ENCODE assay signal across 15 cellular contexts in genomic region chr5:90606539-90606938, GRCh38. TPM values are rescaled to one million over a fixed set of nuclear protein-coding genes. Genes with fewer than 3 reads are reported as not detected.
DNase-seq lines count a peak whose midpoint lies in the region; ATAC-seq, FAIRE-seq and TF ChIP-seq lines count a peak whose summit lies in the region.
"Had no signal": no experiment of that assay in that cellular context is flagged by ENCODE, and none has a peak within 500 bp of the region (broad histone marks: within the 10 kb centered on the region; RNA-seq: fewer than 3 reads in every experiment).

No MANE protein-coding gene starts in this region.

- no peak overlapping the region for H3K4me2 ChIP-seq in GM23248 (ENCODE audit: unreplicated experiment)

- no peaks in the 10 kb centered on the region for H3K4me1 ChIP-seq in pancreas
- H3K4me1 ChIP-seq in GM23248 (ENCODE audit: insufficient read depth) = no peaks in the 10 kb centered on the region

- intact Hi-C loops in pancreas (cut with DNase I) = no loop called here

- in situ Hi-C loops in GM23248 (cut with MboI) = loop anchor here (10.0 kb wide), 1 partner anchor 172 kb away; no protein-coding TSS in a partner anchor

- no peaks in the 10 kb centered on the region for H4K20me1 ChIP-seq in GM23248 (ENCODE audit: insufficient read depth)

- H3K9ac ChIP-seq in GM23248 = no peak overlapping the region

- ATAC-seq in pancreas (no peak), GM19035 (IDR thresholded peaks at IDR 0.05; ENCODE audit: unreplicated experiment) (no peak)
- ATAC-seq: activated naive CD4-positive, alpha-beta T cell treated with anti-CD3 and anti-CD28 coated beads, Interleukin-2, amount 50 U/mL, for 72 hours had no signal

- H3K27me3 ChIP-seq in pancreas = no peaks in the 10 kb centered on the region
- H3K27me3 ChIP-seq in GM23248 (replicated peaks; ENCODE audit: insufficient read depth) = no peaks in the 10 kb centered on the region
- H3K27me3 ChIP-seq: neutrophil had no signal

- H3K9me3 ChIP-seq in pancreas (no peaks in the 10 kb centered on the region), GM23248 (ENCODE audit: low read depth) (no peaks in the 10 kb centered on the region)
- H3K9me3 ChIP-seq: neutrophil had no signal

- no peak overlapping the region for H2AFZ ChIP-seq in GM23248

- H3K27ac ChIP-seq in pancreas (no peak overlapping the region), GM23248 (no peak overlapping the region)
- H3K27ac ChIP-seq: neutrophil had no signal

- no peaks in the 10 kb centered on the region for H3K79me2 ChIP-seq in GM23248 (ENCODE audit: insufficient read depth)

- FAIRE-seq in pancreas (lab: Jason Lieb, UNC) = no peak

- no peaks in the 10 kb centered on the region for H3F3A ChIP-seq in GM23248 (ENCODE audit: insufficient read depth)

- H3K4me3 ChIP-seq in AG09309 (ENCODE audit: control insufficient read depth, low read depth, low read length) (no peak overlapping the region), fibroblast of pulmonary artery (replicated peaks; ENCODE audit: low read depth, low read length) (no peak overlapping the region), pancreas (no peak overlapping the region), GM23248 (no peak overlapping the region)

- H3K36me3 ChIP-seq in pancreas = no peaks in the 10 kb centered on the region
- no peaks in the 10 kb centered on the region for H3K36me3 ChIP-seq in GM23248 (ENCODE audit: low read depth)
- H3K36me3 ChIP-seq: neutrophil had no signal

- TF ChIP-seq CTCF in AG09309 (IDR thresholded peaks at IDR 0.05; ENCODE audit: control insufficient read depth, insufficient read depth, low read depth, low read length, missing control alignments) (peak; percentile 28), GM12873 (IDR thresholded peaks at IDR 0.05; ENCODE audit: insufficient read depth, low read depth, low read length, missing control alignments) (peak; percentile 57), fibroblast of pulmonary artery (IDR thresholded peaks at IDR 0.05; ENCODE audit: low read length, missing control alignments) (peak; percentile 4), pancreas (IDR thresholded peaks at IDR 0.05) (peak in 2 of 4 donors; percentile 7 to 10)

- H3K9me2 ChIP-seq in GM23248 (ENCODE audit: insufficient read depth) = no peaks in the 10 kb centered on the region

- DNase-seq in AG09309 (ENCODE audit: low read depth) (no peak), OCI-M1 (lab: John Stamatoyannopoulos, UW) (peak; percentile 73), fibroblast of pulmonary artery (ENCODE audit: low read depth) (no peak), pancreas (no peak), GM23248 (no peak), activated gamma-delta T cell treated with Interleukin-2 at 50 U/mL for 16 hours (no peak)
- DNase-seq: activated CD4-positive, alpha-beta T cell treated with anti-CD3 and anti-CD28 coated beads, Interleukin-2, amount 10 ng/mL, durations not matched to agents 24 days and 14 days; CD8-positive, alpha-beta memory T cell; GOT3; SHP77 treated with DMSO at 0.1 percent for 48 hours had no signal

- WGBS in pancreas, 2 donors = 41 to 53% methylated on average over 2 of the region's 2 CpGs
- WGBS in GM23248 (ENCODE audit: low coverage in 1 of 2, low lambda C conversion rate in 2 of 2, missing lambda C conversion rate in 2 of 2), 2 experiments = 40 to 51% methylated on average over 2 of the region's 2 CpGs

RNA-seq across cellular contexts. Expression of gene ADGRV1, which starts 47.9 kb away (rescaled TPM):
- 1 to 10 TPM; 4.0 to 6.5 (median 5.4) TPM for total RNA-seq in pancreas
- polyA plus RNA-seq in pancreas (1 to 10 TPM; 3.9 to 6.9 TPM), GM23248 (2016; fragmentation: Nextera tagmentation; extraction: Ambion mirVana) (not detected in 2 replicates)
- total RNA-seq in GM23248 (2014; rRNA removed; shearing (Covaris generic)) = not detected in 2 replicates
- total RNA-seq: subcutaneous adipose tissue had no signal
- polyA plus RNA-seq: CD8-positive, alpha-beta memory T cell had no signal
